Comparison of ENCODE assay signal across 8 cellular contexts in genomic region chr2:178449700-178450573, GRCh38. TPM values are rescaled to one million over a fixed set of nuclear protein-coding genes. Genes with fewer than 3 reads are reported as not detected.
DNase-seq lines count a peak whose midpoint lies in the region; ATAC-seq and TF ChIP-seq lines count a peak whose summit lies in the region.

No MANE protein-coding gene starts in this region.

- peak overlapping the region; percentile 89 for H3K4me3 ChIP-seq in HUES48 (ENCODE audit: low read depth, low read length)
- H3K4me3 ChIP-seq in ascending aorta, result peak overlapping the region; percentile 93 to 96

- H3K9me3 ChIP-seq in HUES48 (ENCODE audit: control insufficient read depth, insufficient read depth, low read length), result no peaks in the 10 kb centered on the region
- no peaks in the 10 kb centered on the region for H3K9me3 ChIP-seq in ascending aorta

- H3K27ac ChIP-seq in HUES48 (ENCODE audit: low read depth, low read length), result peak overlapping the region; percentile 100
- H3K27ac ChIP-seq in ascending aorta, result peak overlapping the region; percentile 98 to 99

- H3K4me1 ChIP-seq in HUES48 (ENCODE audit: control insufficient read depth, insufficient read depth, low read length), result peaks cover 11% of the 10 kb centered on the region; the same call in 1 of the 2 replicates
- H3K4me1 ChIP-seq in ascending aorta, result peaks cover 7 to 20% of the 10 kb centered on the region in 2 donors

- H3K9ac ChIP-seq in HUES48 (ENCODE audit: low read depth, low read length), result peak overlapping the region; percentile 88

- H3K27me3 ChIP-seq in HUES48 (ENCODE audit: control insufficient read depth, insufficient read depth, low read length), result no peaks in the 10 kb centered on the region
- no peaks in the 10 kb centered on the region for H3K27me3 ChIP-seq in ascending aorta

- intact Hi-C loops in ascending aorta (cut with DNase I), result loop anchor here (5.0 kb wide), 2 partner anchors 153 to 1238 kb away; partner anchors contain the start of gene HNRNPA3

- DNase-seq in NCI-H748 (lab: John Stamatoyannopoulos, UW; ENCODE audit: unreplicated experiment), result peak; percentile 53
- DNase-seq in NCI-H748 treated with DMSO at 0.1 percent for 48 hours (lab: John Stamatoyannopoulos, UW), result no peak
- no peak for DNase-seq in ascending aorta (ENCODE audit: low spot score in 2 of 2)
- DNase-seq in left lobe of liver (ENCODE audit: low spot score), result peak; percentile 73
- peak; percentile 48 for DNase-seq in superior temporal gyrus (ENCODE audit: extremely low spot score)
- DNase-seq in retina, result no peak

- ATAC-seq in GM21528 (IDR thresholded peaks at IDR 0.05; ENCODE audit: low FRiP score, unreplicated experiment) (peak; percentile 54), left lobe of liver (peak; percentile 48)

- TF ChIP-seq CTCF in ascending aorta (IDR thresholded peaks at IDR 0.05), result no peak

- peaks cover 34% of the 10 kb centered on the region for H3K36me3 ChIP-seq in HUES48 (ENCODE audit: control insufficient read depth, insufficient read depth, low read length)
- peaks cover 15 to 16% of the 10 kb centered on the region in 2 donors for H3K36me3 ChIP-seq in ascending aorta

RNA-seq across cellular contexts. Expression of gene PRKRA, which starts 1.0 kb away (rescaled TPM):
- 75.5 TPM for total RNA-seq in ascending aorta
- total RNA-seq in left lobe of liver, result 16.4 TPM

RNA-seq across cellular contexts. Expression of gene PJVK, which starts 1.2 kb away (rescaled TPM):
- total RNA-seq in ascending aorta (not detected), left lobe of liver (1.8 TPM)

RNA-seq across cellular contexts. Expression of gene FKBP7, which starts 28.5 kb away (rescaled TPM):
- total RNA-seq in ascending aorta, result 7.7 TPM
- 3.4 TPM for total RNA-seq in left lobe of liver

RNA-seq across cellular contexts. Expression of gene PLEKHA3, which starts 30.3 kb away (rescaled TPM):
- 4.8 TPM for total RNA-seq in ascending aorta
- 13.3 TPM for total RNA-seq in left lobe of liver

Comparison
In these comparisons a context has a peak if more than half of its experiments do, and no peak if none do; other contexts are left out.
1. DNase-seq: peak in NCI-H748 (single experiment), left lobe of liver (single experiment) and superior temporal gyrus (single experiment); none in NCI-H748 treated with DMSO at 0.1 percent for 48 hours (single experiment), ascending aorta (0 of 2) and retina (single experiment).